ENCODE assay signal across 9 cellular contexts in the genomic region with DNA sequence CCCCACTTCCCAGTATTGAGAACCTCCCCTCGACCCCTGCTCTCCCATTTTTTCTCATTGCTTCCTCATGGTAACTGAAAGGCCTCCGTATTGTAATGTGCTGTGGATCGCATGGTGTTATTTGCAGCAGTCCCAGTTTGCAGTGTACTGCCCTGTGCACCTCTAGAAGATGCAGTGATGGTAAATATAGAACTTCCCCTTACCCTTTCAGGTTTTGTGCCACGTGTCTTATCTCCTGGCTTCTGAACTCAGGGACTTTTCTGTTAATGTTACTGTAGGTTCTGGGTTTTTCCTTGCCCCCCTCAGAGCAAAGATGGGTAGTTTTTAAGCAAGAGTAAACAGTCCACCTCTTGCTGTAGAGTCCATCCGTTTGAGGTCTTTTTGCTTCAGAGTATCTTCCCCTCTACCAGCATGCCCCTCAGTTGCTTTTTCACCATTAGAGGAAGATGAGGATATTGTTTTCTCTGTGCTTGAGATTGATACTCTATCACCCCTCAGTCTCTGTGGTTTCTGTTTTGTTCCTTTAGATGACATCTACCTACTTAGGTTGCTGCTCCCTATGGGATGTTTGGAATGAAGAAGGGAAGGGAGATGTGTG. TPM values are rescaled to one million over a fixed set of nuclear protein-coding genes. Genes with fewer than 3 reads are reported as not detected.
DNase-seq lines count a peak whose midpoint lies in the region; ATAC-seq, FAIRE-seq and TF ChIP-seq lines count a peak whose summit lies in the region.
"Had no signal": no experiment of that assay in that cellular context is flagged by ENCODE, and none has a peak within 500 bp of the region (broad histone marks: within the 10 kb centered on the region; RNA-seq: fewer than 3 reads in every experiment).

No MANE protein-coding gene starts in this region.

- H3K9me3 ChIP-seq in psoas muscle = no peaks in the 10 kb centered on the region

- no peaks in the 10 kb centered on the region for H3K9me3 Mint-ChIP-seq in central memory CD8-positive, alpha-beta T cell

- no peaks in the 10 kb centered on the region for H3K27me3 ChIP-seq in psoas muscle (ENCODE audit: insufficient read depth in 3 of 3, low read length in 2 of 3)

- H3K4me3 ChIP-seq in psoas muscle = peak overlapping the region; percentile 47

- no peak for DNase-seq in central memory CD8-positive, alpha-beta T cell (ENCODE audit: low spot score in 2 of 2)
- DNase-seq in psoas muscle (no peak), SIG-M5 (lab: John Stamatoyannopoulos, UW) (no peak), amygdala (lab: John Stamatoyannopoulos, UW) (no peak), H54 (ENCODE audit: insufficient read length, low spot score) (no peak)
- no peak for DNase-seq in stimulated activated CD8-positive, alpha-beta memory T cell treated with anti-CD3 and anti-CD28 coated beads, Interleukin-4, amount 100 ng/mL, for 48 hours
- DNase-seq: NCI-H526 had no signal

- H3K36me3 Mint-ChIP-seq in central memory CD8-positive, alpha-beta T cell (ENCODE audit: insufficient read depth) = peaks cover 59% of the 10 kb centered on the region

- peak overlapping the region; percentile 40 for H3K4me3 Mint-ChIP-seq in central memory CD8-positive, alpha-beta T cell

- peaks cover 0 to 31% of the 10 kb centered on the region in 2 donors for H3K36me3 ChIP-seq in psoas muscle (ENCODE audit: insufficient read depth in 1 of 2, low read depth in 1 of 2)

- peak overlapping the region; percentile 78 for H3K27ac Mint-ChIP-seq in central memory CD8-positive, alpha-beta T cell (ENCODE audit: low read depth)

- peak; percentile 68 for ATAC-seq in GM18861 (IDR thresholded peaks at IDR 0.05; ENCODE audit: unreplicated experiment)
- ATAC-seq in HG02798 (IDR thresholded peaks at IDR 0.05; ENCODE audit: poor library complexity, unreplicated experiment) = peak; percentile 50
- ATAC-seq in central memory CD8-positive, alpha-beta T cell (replicated peaks; ENCODE audit: extremely low read depth, poor library complexity, severe bottlenecking) = no peak
- ATAC-seq in psoas muscle = no peak

- peaks cover 86% of the 10 kb centered on the region for H3K4me1 ChIP-seq in psoas muscle

- H3K27me3 Mint-ChIP-seq in central memory CD8-positive, alpha-beta T cell = no peaks in the 10 kb centered on the region

- intact Hi-C loops in psoas muscle (cut with DNase I) = no loop called here

- H3K4me1 Mint-ChIP-seq in central memory CD8-positive, alpha-beta T cell = peaks cover 77% of the 10 kb centered on the region

- TF ChIP-seq POLR2A in H54 (IDR thresholded peaks at IDR 0.05; ENCODE audit: low read depth, low read length) = no peak

- TF ChIP-seq CTCF in psoas muscle (IDR thresholded peaks at IDR 0.05) = no peak

- FAIRE-seq in H54 (lab: Jason Lieb, UNC) = no peak

- WGBS in psoas muscle, 3 donors = 61 to 76% (median 62%) methylated on average over 5 of the region's 5 CpGs

- peak overlapping the region; percentile 95 for H3K27ac ChIP-seq in psoas muscle

RNA-seq across cellular contexts. Expression of a gene that starts 22.4 kb away (rescaled TPM):
- total RNA-seq in psoas muscle = 10 to 100 TPM; 40.9 to 53.0 (median 49.4) TPM
- polyA plus RNA-seq in psoas muscle = 10 to 100 TPM; 11.1 to 37.5 (median 12.9) TPM

Comparison
In these comparisons a context has a peak if more than half of its experiments do, and no peak if none do; other contexts are left out.
1. ATAC-seq: peak in GM18861 (single experiment) and HG02798 (single experiment); none in central memory CD8-positive, alpha-beta T cell (single experiment) and psoas muscle (0 of 4).